In genomic region chr10:624605-625334, GRCh38 we compare ENCODE assay signal across 8 cellular contexts.
DNase-seq lines count a peak whose midpoint lies in the region; ATAC-seq and TF ChIP-seq lines count a peak whose summit lies in the region.

No MANE protein-coding gene starts in this region.

- intact Hi-C loops in stomach (cut with DNase I; ENCODE audit: low total_unique reads) = no loop called here

- H3K27me3 Mint-ChIP-seq in chondrocyte (ENCODE audit: low read depth) = no peaks in the 10 kb centered on the region

- H3K4me3 ChIP-seq in AG10803 (ENCODE audit: low read length) (no peak overlapping the region), stomach (peak overlapping the region in 2 of 4 donors; percentile 1 to 21)

- H3K4me1 ChIP-seq in stomach = peaks cover 14 to 56% (median 42%) of the 10 kb centered on the region in 4 donors

- H3K36me3 Mint-ChIP-seq in chondrocyte (ENCODE audit: low read depth) = no peaks in the 10 kb centered on the region

- H3K9me3 ChIP-seq in stomach = no peaks in the 10 kb centered on the region

- H3K27ac ChIP-seq in layer of hippocampus (ENCODE audit: low read depth, low read length) (peak overlapping the region; percentile 99), stomach (peak overlapping the region; percentile 35 to 83 (median 77))

- no peaks in the 10 kb centered on the region for H3K27me3 ChIP-seq in layer of hippocampus (ENCODE audit: control insufficient read depth, insufficient read depth, low read length)
- no peaks in the 10 kb centered on the region for H3K27me3 ChIP-seq in stomach

- H3K4me1 Mint-ChIP-seq in chondrocyte (ENCODE audit: low read depth) = peaks cover 51% of the 10 kb centered on the region

- peak; percentile 37 for DNase-seq in AG10803 (ENCODE audit: low read depth)
- peak; percentile 81 to 94 for DNase-seq in NCI-H2081 (lab: John Stamatoyannopoulos, UW)
- DNase-seq in chondrocyte (ENCODE audit: low spot score) = no peak
- DNase-seq in stomach = no peak
- DNase-seq in HT-29 (ENCODE audit: low spot score) = no peak

- WGBS in stomach, 5 donors = 65 to 74% (median 67%) methylated on average over 22 to 35 of the region's 35 CpGs

- H3K27ac Mint-ChIP-seq in chondrocyte (ENCODE audit: unreplicated experiment) = peak overlapping the region; percentile 100

- peak; percentile 70 for TF ChIP-seq EP300 in stomach (IDR thresholded peaks at IDR 0.05)

- TF ChIP-seq CTCF in AG10803 (conservative IDR thresholded peaks at IDR 0.05; ENCODE audit: low read length) (no peak), chondrocyte (IDR thresholded peaks at IDR 0.05) (no peak), stomach (IDR thresholded peaks at IDR 0.05) (no peak)

- ATAC-seq in GM21619 (IDR thresholded peaks at IDR 0.05; ENCODE audit: unreplicated experiment) (no peak), HG02763 (IDR thresholded peaks at IDR 0.05; ENCODE audit: unreplicated experiment) (no peak)

- peak overlapping the region; percentile 67 for H3K4me3 Mint-ChIP-seq in chondrocyte (ENCODE audit: unreplicated experiment)

- no peak for TF ChIP-seq POLR2A in stomach (IDR thresholded peaks at IDR 0.05)

- no peaks in the 10 kb centered on the region for H3K9me3 Mint-ChIP-seq in chondrocyte (ENCODE audit: low read depth)

- peaks cover 0 to 5% (median 2%) of the 10 kb centered on the region in 4 donors for H3K36me3 ChIP-seq in stomach

Comparison
In these comparisons a context has a peak if more than half of its experiments do, and no peak if none do; other contexts are left out.
1. DNase-seq: peak in AG10803 (single experiment) and NCI-H2081 (2 of 2); none in chondrocyte (single experiment), stomach (single experiment) and HT-29 (single experiment).